Comparison of ENCODE assay signal across 9 cellular contexts in genomic region chr16:75377971-75378386, GRCh38. TPM values are rescaled to one million over a fixed set of nuclear protein-coding genes. Genes with fewer than 3 reads are reported as not detected.
A peak's percentile ranks its signal among the peaks of the same experiment; 100 is the strongest.
DNase-seq lines count a peak whose midpoint lies in the region; ATAC-seq and TF ChIP-seq lines count a peak whose summit lies in the region.
"Had no signal": no experiment of that assay in that cellular context is flagged by ENCODE, and none has a peak within 500 bp of the region (broad histone marks: within the 10 kb centered on the region; RNA-seq: fewer than 3 reads in every experiment).

No MANE protein-coding gene starts in this region.

- ATAC-seq in esophagus mucosa: peak; percentile 74

- no peak for TF ChIP-seq CTCF in neural progenitor cell (IDR thresholded peaks at IDR 0.05)

- peak overlapping the region; percentile 54 for H3K4me2 ChIP-seq in neural progenitor cell

- H3K4me1 ChIP-seq in neural progenitor cell (peaks cover 12% of the 10 kb centered on the region), HAP-1 (peaks cover 10% of the 10 kb centered on the region; the same call in 1 of the 2 replicates)

- no peak overlapping the region for H3K27ac ChIP-seq in neural progenitor cell

- no peaks in the 10 kb centered on the region for H3K36me3 ChIP-seq in neural progenitor cell
- H3K36me3 ChIP-seq in HAP-1 (replicated peaks): no peaks in the 10 kb centered on the region; the same call in 1 of the 2 replicates

- peak overlapping the region; percentile 90 for H3K27ac Mint-ChIP-seq in neural progenitor cell
- H3K27ac Mint-ChIP-seq: activated T-cell treated with anti-CD3 and anti-CD28 coated beads, Interleukin-2, amount 50 U/mL, for 72 hours had no signal

- H3K9me3 ChIP-seq in neural progenitor cell (ENCODE audit: low read depth) (no peaks in the 10 kb centered on the region), HAP-1 (no peaks in the 10 kb centered on the region)

- peaks cover 18% of the 10 kb centered on the region for H4K20me1 ChIP-seq in neural progenitor cell (ENCODE audit: low read depth)

- peaks cover 3% of the 10 kb centered on the region for H3F3A ChIP-seq in neural progenitor cell (ENCODE audit: low read depth)

- peaks cover 76% of the 10 kb centered on the region for H3K4me1 Mint-ChIP-seq in neural progenitor cell

- no peaks in the 10 kb centered on the region for H3K27me3 Mint-ChIP-seq in neural progenitor cell (ENCODE audit: insufficient read depth, low read depth)

- peak; percentile 75 for DNase-seq in Daoy (ENCODE audit: low read depth)
- peak; percentile 12 for DNase-seq in NCI-H69 (lab: John Stamatoyannopoulos, UW)
- peak; percentile 83 for DNase-seq in neural progenitor cell (ENCODE audit: low spot score)
- DNase-seq in stimulated activated naive CD4-positive, alpha-beta T cell treated with Interleukin-2 at 50 U/mL for 16 hours (lab: John Stamatoyannopoulos, UW): no peak
- DNase-seq in NCI-H1105 treated with DMSO at 0.1 percent for 48 hours (lab: John Stamatoyannopoulos, UW): no peak
- DNase-seq in HAP-1 (ENCODE audit: low spot score in 2 of 2): no peak
- DNase-seq in DMS114 treated with DMSO at 0.1 percent for 48 hours (lab: John Stamatoyannopoulos, UW; ENCODE audit: unreplicated experiment): no peak
- DNase-seq: activated T-cell treated with anti-CD3 and anti-CD28 coated beads, Interleukin-2, amount 50 U/mL, for 72 hours had no signal

- H3K27me3 ChIP-seq in neural progenitor cell (no peaks in the 10 kb centered on the region), HAP-1 (ENCODE audit: low read depth) (no peaks in the 10 kb centered on the region)

- no peaks in the 10 kb centered on the region for H3K9me3 Mint-ChIP-seq in neural progenitor cell
- H3K9me3 Mint-ChIP-seq: activated T-cell treated with anti-CD3 and anti-CD28 coated beads, Interleukin-2, amount 50 U/mL, for 72 hours had no signal

- in situ Hi-C loops in HAP-1 (cut with MboI; ENCODE audit: low sequenced_read_pairs): no loop called here

- peaks cover 15% of the 10 kb centered on the region for H3K36me3 Mint-ChIP-seq in neural progenitor cell

- H2AFZ ChIP-seq in neural progenitor cell (replicated peaks): no peak overlapping the region

- H3K4me3 ChIP-seq in neural progenitor cell (no peak overlapping the region), HAP-1 (no peak overlapping the region)

- no peaks in the 10 kb centered on the region for H3K79me2 ChIP-seq in neural progenitor cell (ENCODE audit: low read depth)

- peak overlapping the region; percentile 56 for H3K4me3 Mint-ChIP-seq in neural progenitor cell

- H3K9ac ChIP-seq in neural progenitor cell: no peak overlapping the region

RNA-seq across cellular contexts. Expression of gene CFDP1, which starts 55.3 kb away (rescaled TPM):
- 40.6 and 41.9 TPM in 2 replicates for total RNA-seq in Daoy (2014; rRNA removed; shearing (Covaris generic))
- total RNA-seq in esophagus mucosa (33.5 TPM), neural progenitor cell (ENCODE audit: low replicate concordance) (134 and 159 TPM in 2 replicates)

Comparison
In these comparisons a context has a peak if more than half of its experiments do, and no peak if none do; other contexts are left out.
1. DNase-seq: peak in Daoy (single experiment), NCI-H69 (single experiment) and neural progenitor cell (single experiment); none in stimulated activated naive CD4-positive, alpha-beta T cell treated with Interleukin-2 at 50 U/mL for 16 hours (single experiment), NCI-H1105 treated with DMSO at 0.1 percent for 48 hours (single experiment), HAP-1 (0 of 2) and DMS114 treated with DMSO at 0.1 percent for 48 hours (single experiment).